In the genomic region with DNA sequence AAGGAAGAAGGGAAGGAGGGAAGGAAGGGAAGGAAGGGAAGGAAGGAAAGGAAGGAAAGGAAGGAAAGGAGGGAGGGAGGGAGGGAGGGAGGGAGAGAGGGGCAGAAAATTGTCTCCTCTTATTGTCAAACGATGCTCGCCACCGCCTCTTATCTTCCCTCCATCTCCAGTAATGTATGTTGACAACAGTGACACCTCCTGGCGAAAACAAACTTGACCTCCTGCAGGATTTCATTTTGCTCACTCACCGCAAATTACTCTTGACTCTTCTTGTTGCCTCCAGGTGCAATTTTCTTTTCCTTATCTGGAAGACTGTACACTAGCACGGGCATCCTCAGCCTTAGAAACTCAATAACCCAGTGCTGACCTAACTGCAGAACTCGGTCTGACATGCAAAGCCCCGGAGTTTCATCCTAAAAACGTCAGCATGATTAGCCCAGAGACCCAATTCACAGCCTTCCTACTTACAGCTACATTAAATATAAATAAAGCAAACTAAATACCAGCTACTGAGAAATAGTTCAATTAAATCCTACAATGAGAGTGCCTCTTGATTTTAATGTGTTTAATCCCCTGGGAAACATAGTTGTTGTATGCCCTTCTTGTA, we compare ENCODE assay signal across 8 cellular contexts.
A peak's percentile ranks its signal among the peaks of the same experiment; 100 is the strongest.
DNase-seq lines count a peak whose midpoint lies in the region; ATAC-seq and TF ChIP-seq lines count a peak whose summit lies in the region.

No MANE protein-coding gene starts in this region.

- POLR2A ChIA-PET in Panc1 (lab: Charles Lee), result no interaction called here

- no peak overlapping the region for H3K23ac ChIP-seq in trophoblast cell (ENCODE audit: low read length)

- intact Hi-C loops in Panc1 (cut with micrococcal nuclease; ENCODE audit: unreplicated experiment), result loop anchor here (10.0 kb wide), 1 partner anchor 1008 kb away; no protein-coding TSS in a partner anchor
- intact Hi-C loops in vagina (cut with DNase I), result no loop called here

- no peak overlapping the region for H3K9ac ChIP-seq in KMS-11
- no peak overlapping the region for H3K9ac ChIP-seq in trophoblast cell (ENCODE audit: low read length)

- no peak overlapping the region for H3K4ac ChIP-seq in trophoblast cell (ENCODE audit: low read depth, low read length)

- TF ChIP-seq CTCF in KMS-11 (conservative IDR thresholded peaks at IDR 0.05; ENCODE audit: low read depth, low read length) (peak; percentile 43), Panc1 (IDR thresholded peaks at IDR 0.05) (peak; percentile 72), vagina (IDR thresholded peaks at IDR 0.05) (no peak)

- BruUV-seq in Panc1 (replicated peaks; lab: Mats Ljungman, UMichigan), result no TSS peak

- no peak overlapping the region for H2BK120ac ChIP-seq in trophoblast cell (ENCODE audit: insufficient read depth, low read length, poor library complexity)

- no CpG with 5 or more reads among the region's 9 CpGs for WGBS in trophoblast cell (ENCODE audit: extremely low coverage, insufficient coverage, insufficient read length)

- H3K36me3 ChIP-seq in KMS-11 (ENCODE audit: insufficient read depth) (no peaks in the 10 kb centered on the region), Panc1 (ENCODE audit: control insufficient read depth, insufficient read depth, low read length) (no peaks in the 10 kb centered on the region), trophoblast cell (ENCODE audit: control insufficient read depth in 1 of 2, insufficient read depth in 2 of 2, low read length in 2 of 2) (no peaks in the 10 kb centered on the region), vagina (no peaks in the 10 kb centered on the region)

- no peak overlapping the region for H3K18ac ChIP-seq in trophoblast cell (ENCODE audit: low read length)

- H2BK5ac ChIP-seq in trophoblast cell (ENCODE audit: low read depth, low read length, poor library complexity), result no peak overlapping the region

- CTCF ChIA-PET in Panc1 (lab: Charles Lee), result no interaction called here

- H3K27ac ChIP-seq in KMS-11 (no peak overlapping the region), Panc1 (ENCODE audit: low read length) (no peak overlapping the region), trophoblast cell (ENCODE audit: low read depth, low read length) (no peak overlapping the region), vagina (no peak overlapping the region)

- DNase-seq in ELR (ENCODE audit: low read depth) (peak; percentile 29), Panc1 (ENCODE audit: low read depth, low spot score) (no peak), erythroblast (lab: John Stamatoyannopoulos, UW) (peak; percentile 51 to 58), trophoblast cell (peak; percentile 18 to 63), vagina (ENCODE audit: extremely low spot score in 2 of 2) (no peak)

- H3K4me3 ChIP-seq in KMS-11 (IDR thresholded peaks at IDR 0.05; ENCODE audit: insufficient read depth, low read depth, low read length) (no peak overlapping the region), Panc1 (ENCODE audit: low read depth in 2 of 2, low read length in 2 of 2) (no peak overlapping the region), trophoblast cell (ENCODE audit: low read depth, low read length) (no peak overlapping the region), vagina (no peak overlapping the region)

- H2AFZ ChIP-seq in KMS-11 (ENCODE audit: low read depth) (no peak overlapping the region), trophoblast cell (ENCODE audit: insufficient read depth, low read length, poor library complexity) (no peak overlapping the region)

- H4K91ac ChIP-seq in trophoblast cell (ENCODE audit: low read depth, low read length), result no peak overlapping the region

- no peaks in the 10 kb centered on the region for H3K9me3 ChIP-seq in Panc1 (ENCODE audit: control insufficient read depth, insufficient read depth, low read depth, low read length)
- H3K9me3 ChIP-seq in trophoblast cell (ENCODE audit: insufficient read depth, low read depth, low read length), result no peaks in the 10 kb centered on the region
- no peaks in the 10 kb centered on the region for H3K9me3 ChIP-seq in vagina

- in situ Hi-C loops in Panc1 (cut with HindIII; ENCODE audit: low pct_unique_long_range_greater_than_20kb, low sequenced_read_pairs), result no loop called here

- no peaks in the 10 kb centered on the region for H3K27me3 ChIP-seq in KMS-11 (ENCODE audit: insufficient read depth, low read depth)
- no peaks in the 10 kb centered on the region for H3K27me3 ChIP-seq in Panc1 (ENCODE audit: control insufficient read depth, insufficient read depth, low read length)
- H3K27me3 ChIP-seq in trophoblast cell (ENCODE audit: insufficient read depth, low read length), result no peaks in the 10 kb centered on the region
- no peaks in the 10 kb centered on the region for H3K27me3 ChIP-seq in vagina

- H3K4me1 ChIP-seq in KMS-11 (ENCODE audit: low read depth, poor library complexity, severe bottlenecking), result no peaks in the 10 kb centered on the region
- no peaks in the 10 kb centered on the region for H3K4me1 ChIP-seq in Panc1 (ENCODE audit: control insufficient read depth, insufficient read depth, low read length)
- H3K4me1 ChIP-seq in trophoblast cell (ENCODE audit: control insufficient read depth in 1 of 2, insufficient read depth in 2 of 2, low read length in 2 of 2), result no peaks in the 10 kb centered on the region
- H3K4me1 ChIP-seq in vagina, result no peaks in the 10 kb centered on the region

- ATAC-seq in GM21367 (IDR thresholded peaks at IDR 0.05; ENCODE audit: unreplicated experiment) (peak; percentile 91), Panc1 (no peak), GM19455 (IDR thresholded peaks at IDR 0.05; ENCODE audit: unreplicated experiment) (no peak)

- H2BK12ac ChIP-seq in trophoblast cell (ENCODE audit: low read length), result no peak overlapping the region

- TF ChIP-seq POLR2A in erythroblast (IDR thresholded peaks at IDR 0.05; ENCODE audit: low read length), result no peak
- TF ChIP-seq POLR2A in vagina (IDR thresholded peaks at IDR 0.05), result no peak

- H3K4me2 ChIP-seq in KMS-11 (no peak overlapping the region; the same call in 1 of the 2 replicates), trophoblast cell (ENCODE audit: low read length) (no peak overlapping the region)

- no peak overlapping the region for H3K14ac ChIP-seq in trophoblast cell (ENCODE audit: low read length)

- no peaks in the 10 kb centered on the region for H3K79me1 ChIP-seq in trophoblast cell (ENCODE audit: low read length)

- H4K8ac ChIP-seq in trophoblast cell (ENCODE audit: low read depth, low read length), result no peak overlapping the region

- no peaks in the 10 kb centered on the region for H4K20me1 ChIP-seq in KMS-11 (ENCODE audit: insufficient read depth)

- no peak overlapping the region for H2AK5ac ChIP-seq in trophoblast cell (ENCODE audit: low read length)

- no peak overlapping the region for H4K12ac ChIP-seq in trophoblast cell (ENCODE audit: low read depth, low read length)

- H3K79me2 ChIP-seq in KMS-11 (ENCODE audit: insufficient read depth, low read depth) (no peaks in the 10 kb centered on the region), trophoblast cell (ENCODE audit: control insufficient read depth, insufficient read depth, low read length, poor library complexity) (no peaks in the 10 kb centered on the region)

Comparison
In these comparisons a context has a peak if more than half of its experiments do, and no peak if none do; other contexts are left out.
1. DNase-seq: peak in ELR (single experiment), erythroblast (2 of 2) and trophoblast cell (2 of 2); none in Panc1 (single experiment) and vagina (0 of 2).
2. CTCF ChIP-seq: peak in KMS-11 (single experiment) and Panc1 (single experiment); none in vagina (0 of 3).